ENCODE assay signal across 17 cellular contexts in the genomic region with DNA sequence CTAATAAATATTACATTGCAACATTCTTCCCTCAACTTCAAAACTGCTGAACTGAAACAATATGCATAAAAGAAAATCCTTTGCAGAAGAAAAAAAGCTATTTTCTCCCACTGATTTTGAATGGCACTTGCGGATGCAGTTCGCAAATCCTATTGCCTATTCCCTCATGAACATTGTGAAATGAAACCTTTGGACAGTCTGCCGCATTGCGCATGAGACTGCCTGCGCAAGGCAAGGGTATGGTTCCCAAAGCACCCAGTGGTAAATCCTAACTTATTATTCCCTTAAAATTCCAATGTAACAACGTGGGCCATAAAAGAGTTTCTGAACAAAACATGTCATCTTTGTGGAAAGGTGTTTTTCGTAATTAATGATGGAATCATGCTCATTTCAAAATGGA. TPM values are rescaled to one million over a fixed set of nuclear protein-coding genes. Genes with fewer than 3 reads are reported as not detected.
DNase-seq lines count a peak whose midpoint lies in the region; ATAC-seq and TF ChIP-seq lines count a peak whose summit lies in the region.
"Had no signal": no experiment of that assay in that cellular context is flagged by ENCODE, and none has a peak within 500 bp of the region (broad histone marks: within the 10 kb centered on the region; RNA-seq: fewer than 3 reads in every experiment).

No MANE protein-coding gene starts in this region.

- H3K4me2 ChIP-seq in KMS-11: 0 out of 2 replicates have a peak overlapping the region, but pooled peaks have one; percentile 47
- H3K4me2 ChIP-seq: smooth muscle cell had no signal

- H3K36me3 Mint-ChIP-seq in effector memory CD8-positive, alpha-beta T cell (ENCODE audit: insufficient read depth): peaks cover 30% of the 10 kb centered on the region
- H3K36me3 Mint-ChIP-seq in activated naive CD8-positive, alpha-beta T cell treated with anti-CD3 and anti-CD28 coated beads for 36 hours: peaks cover 9% of the 10 kb centered on the region

- peak overlapping the region; percentile 80 for H3K4me3 ChIP-seq in AG10803 (ENCODE audit: low read length)
- no peak overlapping the region for H3K4me3 ChIP-seq in KMS-11 (IDR thresholded peaks at IDR 0.05; ENCODE audit: insufficient read depth, low read depth, low read length)
- peak overlapping the region; percentile 19 for H3K4me3 ChIP-seq in iPS-15b (ENCODE audit: low read depth, low read length)
- H3K4me3 ChIP-seq in gastrocnemius medialis: peak overlapping the region; percentile 23 to 80 (median 74)
- H3K4me3 ChIP-seq: smooth muscle cell had no signal

- ATAC-seq in gastrocnemius medialis: no peak
- no peak for ATAC-seq in effector memory CD8-positive, alpha-beta T cell (replicated peaks)
- ATAC-seq: activated T-cell treated with anti-CD3 and anti-CD28 coated beads, Interleukin-2, amount 50 U/mL, for 4 hours; stimulated activated naive B cell treated with anti-CD40 and anti-IgM and Interleukin-4, amounts not matched to agents 10 μg/mL and 1 μg/mL and 100 μg/mL, for 72 hours had no signal

- no peak for TF ChIP-seq POLR2A in gastrocnemius medialis (IDR thresholded peaks at IDR 0.05)

- no peak for TF ChIP-seq CTCF in AG10803 (conservative IDR thresholded peaks at IDR 0.05; ENCODE audit: low read length)
- no peak for TF ChIP-seq CTCF in KMS-11 (conservative IDR thresholded peaks at IDR 0.05; ENCODE audit: low read depth, low read length)
- TF ChIP-seq CTCF in gastrocnemius medialis (IDR thresholded peaks at IDR 0.05 in 4 of 5, conservative IDR thresholded peaks at IDR 0.05 in 1 of 5): no peak

- H3K36me3 ChIP-seq in KMS-11 (ENCODE audit: insufficient read depth): no peaks in the 10 kb centered on the region
- H3K36me3 ChIP-seq in iPS-15b (ENCODE audit: control insufficient read depth, insufficient read depth, low read length): no peaks in the 10 kb centered on the region
- H3K36me3 ChIP-seq in gastrocnemius medialis: no peaks in the 10 kb centered on the region

- H3K4me1 ChIP-seq in KMS-11 (ENCODE audit: low read depth, poor library complexity, severe bottlenecking) (peaks cover 34% of the 10 kb centered on the region), iPS-15b (ENCODE audit: control insufficient read depth, insufficient read depth, low read length) (peaks cover 5% of the 10 kb centered on the region), gastrocnemius medialis (peaks cover 17 to 19% of the 10 kb centered on the region in 2 donors)

- H3K27ac Mint-ChIP-seq in effector memory CD8-positive, alpha-beta T cell: no peak overlapping the region
- H3K27ac Mint-ChIP-seq in activated naive CD8-positive, alpha-beta T cell treated with anti-CD3 and anti-CD28 coated beads for 36 hours: no peak overlapping the region

- H3K9ac ChIP-seq in KMS-11 (no peak overlapping the region), iPS-15b (ENCODE audit: low read depth, low read length) (no peak overlapping the region)

- H3K4me1 Mint-ChIP-seq in effector memory CD8-positive, alpha-beta T cell (ENCODE audit: low read depth in 2 of 2): peaks cover 6 to 27% of the 10 kb centered on the region in 2 donors
- H3K4me1 Mint-ChIP-seq in activated naive CD8-positive, alpha-beta T cell treated with anti-CD3 and anti-CD28 coated beads for 36 hours: peaks cover 24% of the 10 kb centered on the region

- H3K27me3 Mint-ChIP-seq in effector memory CD8-positive, alpha-beta T cell: peaks cover 87 to 100% of the 10 kb centered on the region in 2 donors
- H3K27me3 Mint-ChIP-seq in activated naive CD8-positive, alpha-beta T cell treated with anti-CD3 and anti-CD28 coated beads for 36 hours: peaks cover 91% of the 10 kb centered on the region

- H3K9me3 Mint-ChIP-seq in effector memory CD8-positive, alpha-beta T cell: no peaks in the 10 kb centered on the region
- peaks cover 6% of the 10 kb centered on the region for H3K9me3 Mint-ChIP-seq in activated naive CD8-positive, alpha-beta T cell treated with anti-CD3 and anti-CD28 coated beads for 36 hours
- H3K9me3 Mint-ChIP-seq: central memory CD8-positive, alpha-beta T cell had no signal

- no peaks in the 10 kb centered on the region for H3K27me3 ChIP-seq in KMS-11 (ENCODE audit: insufficient read depth, low read depth)
- peaks cover 99% of the 10 kb centered on the region for H3K27me3 ChIP-seq in iPS-15b (ENCODE audit: control insufficient read depth, insufficient read depth, low read length)
- H3K27me3 ChIP-seq in gastrocnemius medialis: peaks cover 0 to 24% (median 20%) of the 10 kb centered on the region in 3 donors

- no peak overlapping the region for H3K27ac ChIP-seq in KMS-11
- peak overlapping the region; percentile 81 to 89 (median 86) for H3K27ac ChIP-seq in gastrocnemius medialis

- H3K4me3 Mint-ChIP-seq in effector memory CD8-positive, alpha-beta T cell: no peak overlapping the region
- no peak overlapping the region for H3K4me3 Mint-ChIP-seq in activated naive CD8-positive, alpha-beta T cell treated with anti-CD3 and anti-CD28 coated beads for 36 hours
- H3K4me3 Mint-ChIP-seq: activated T-cell treated with anti-CD3 and anti-CD28 coated beads, Interleukin-2, amount 50 U/mL, for 4 hours; central memory CD8-positive, alpha-beta T cell had no signal

- DNase-seq in AG10803 (ENCODE audit: low read depth) (peak; percentile 58), gastrocnemius medialis (no peak), kidney glomerular epithelial cell (lab: John Stamatoyannopoulos, UW) (no peak), AML-193 (lab: John Stamatoyannopoulos, UW) (no peak)
- no peak for DNase-seq in effector memory CD8-positive, alpha-beta T cell
- DNase-seq in activated naive CD8-positive, alpha-beta T cell treated with anti-CD3 and anti-CD28 coated beads for 36 hours: no peak
- DNase-seq: activated CD4-positive, alpha-beta T cell treated with anti-CD3 and anti-CD28 coated beads, Interleukin-2, amount 50 U/mL, for 48 hours; activated T-cell treated with anti-CD3 and anti-CD28 coated beads, Interleukin-2, amount 50 U/mL, for 4 hours; DMS153; NCI-H2029 treated with DMSO at 0.1 percent for 48 hours; NCI-H526 treated with DMSO at 0.1 percent for 48 hours; stimulated activated naive B cell treated with anti-CD40 and anti-IgM and Interleukin-4, amounts not matched to agents 10 μg/mL and 1 μg/mL and 100 μg/mL, for 72 hours had no signal

- in situ Hi-C loops in gastrocnemius medialis (cut with MboI; ENCODE audit: low sequenced_read_pairs in 4 of 4): loop anchor here in 3 of 4 donors (25.0 kb wide), 2 partner anchors 674 to 1024 kb away; no protein-coding TSS in a partner anchor

- H3K79me2 ChIP-seq in KMS-11 (ENCODE audit: insufficient read depth, low read depth): no peaks in the 10 kb centered on the region

- H4K20me1 ChIP-seq in KMS-11 (ENCODE audit: insufficient read depth): no peaks in the 10 kb centered on the region

- H2AFZ ChIP-seq in KMS-11 (ENCODE audit: low read depth): no peak overlapping the region

- H3K9me3 ChIP-seq in iPS-15b (ENCODE audit: control insufficient read depth, insufficient read depth, low read length) (no peaks in the 10 kb centered on the region), gastrocnemius medialis (no peaks in the 10 kb centered on the region)

- intact Hi-C loops in gastrocnemius medialis (cut with DNase I; ENCODE audit: low total_unique reads): no loop called here

RNA-seq across cellular contexts. Expression of a gene that starts 8.4 kb away (rescaled TPM):
- total RNA-seq in gastrocnemius medialis: 10 to 100 TPM in 1 of 4 donors, 1 to 10 TPM in 3; 4.0 to 12.0 (median 7.2) TPM
- not detected for total RNA-seq in activated naive CD8-positive, alpha-beta T cell treated with anti-CD3 and anti-CD28 coated beads for 36 hours

RNA-seq across cellular contexts. Expression of a gene that starts 13.5 kb away (rescaled TPM):
- total RNA-seq in gastrocnemius medialis: 1 to 10 TPM in 1 of 4 donors, under 1 TPM in 1, not detected in 2; 0.29 to 1.4 TPM
- total RNA-seq in activated naive CD8-positive, alpha-beta T cell treated with anti-CD3 and anti-CD28 coated beads for 36 hours: not detected
- total RNA-seq: activated T-cell treated with anti-CD3 and anti-CD28 coated beads, Interleukin-2, amount 50 U/mL, for 4 hours; HT1080; smooth muscle cell had no signal

RNA-seq across cellular contexts. Expression of a gene that starts 15.4 kb away (rescaled TPM):
- 1 to 10 TPM in 2 of 4 donors, under 1 TPM in 2; 0.33 to 1.8 (median 0.78) TPM for total RNA-seq in gastrocnemius medialis
- not detected for total RNA-seq in activated naive CD8-positive, alpha-beta T cell treated with anti-CD3 and anti-CD28 coated beads for 36 hours
- total RNA-seq: activated T-cell treated with anti-CD3 and anti-CD28 coated beads, Interleukin-2, amount 50 U/mL, for 4 hours had no signal

RNA-seq across cellular contexts. Expression of a gene that starts 19.2 kb away (rescaled TPM):
- total RNA-seq in gastrocnemius medialis: 1 to 10 TPM in 1 of 4 donors, under 1 TPM in 2, not detected in 1; 0.36 to 1.7 (median 0.64) TPM
- total RNA-seq in activated naive CD8-positive, alpha-beta T cell treated with anti-CD3 and anti-CD28 coated beads for 36 hours: not detected
- total RNA-seq: activated T-cell treated with anti-CD3 and anti-CD28 coated beads, Interleukin-2, amount 50 U/mL, for 4 hours; HT1080; smooth muscle cell had no signal

RNA-seq across cellular contexts. Expression of a gene that starts 21.3 kb away (rescaled TPM):
- total RNA-seq in gastrocnemius medialis: under 1 TPM in 1 of 4 donors, not detected in 3; 0.15 TPM
- not detected for total RNA-seq in activated naive CD8-positive, alpha-beta T cell treated with anti-CD3 and anti-CD28 coated beads for 36 hours
- total RNA-seq: activated T-cell treated with anti-CD3 and anti-CD28 coated beads, Interleukin-2, amount 50 U/mL, for 4 hours had no signal

Comparison
In these comparisons a context has a peak if more than half of its experiments do, and no peak if none do; other contexts are left out.
1. RNA of a gene that starts 8.4 kb away (total RNA-seq): 4.0 to 12.0 TPM in gastrocnemius medialis; not detected in activated naive CD8-positive, alpha-beta T cell treated with anti-CD3 and anti-CD28 coated beads for 36 hours; every median in the first group is over 4 times any median in the second.